Comparison of ENCODE assay signal across 10 cellular contexts in the genomic region with DNA sequence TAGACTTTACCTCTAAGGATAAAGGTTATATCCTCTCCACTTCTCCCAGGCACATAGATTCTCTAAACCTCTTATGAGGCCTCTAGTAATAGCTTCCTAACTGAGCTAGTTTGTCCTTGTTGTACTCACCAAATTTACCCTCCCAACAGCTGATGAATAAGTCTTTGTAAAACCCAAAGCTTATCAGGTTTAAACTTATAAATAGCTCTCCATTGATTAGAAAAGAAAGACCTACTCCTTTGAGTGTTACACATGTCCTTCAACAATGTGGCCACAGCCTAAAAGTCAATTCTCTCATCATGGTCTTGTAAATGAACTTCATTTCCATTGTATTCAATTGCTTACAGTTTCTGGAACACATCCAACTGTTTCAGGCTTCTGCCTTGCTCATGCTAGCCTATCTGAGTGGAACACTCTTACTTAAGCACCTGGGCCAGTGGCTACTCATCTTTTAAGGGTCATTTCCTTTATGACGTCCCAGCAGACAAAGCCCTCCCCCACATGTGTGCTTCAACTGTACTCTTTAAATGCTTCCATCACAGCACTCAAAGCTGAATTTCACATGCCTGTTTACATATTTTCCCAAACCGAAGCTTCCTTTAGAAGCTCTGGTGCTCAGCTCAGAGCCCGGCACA.
A peak's percentile ranks its signal among the peaks of the same experiment; 100 is the strongest.
DNase-seq lines count a peak whose midpoint lies in the region; TF ChIP-seq lines count a peak whose summit lies in the region.
"Had no signal": no experiment of that assay in that cellular context is flagged by ENCODE, and none has a peak within 500 bp of the region (broad histone marks: within the 10 kb centered on the region; RNA-seq: fewer than 3 reads in every experiment).

No MANE protein-coding gene starts in this region.

- DNase-seq in DMS79 treated with DMSO at 0.1 percent for 48 hours (lab: John Stamatoyannopoulos, UW) (peak; percentile 88), NCI-H2107 (lab: John Stamatoyannopoulos, UW) (peak; percentile 15), mammary epithelial cell (peak; percentile 11), mesenchymal stem cell (peak; percentile 75), mucosa of gallbladder (ENCODE audit: low spot score) (no peak), MM.1S (no peak), Caco-2 (no peak), 8988T (no peak)
- DNase-seq: activated CD4-positive, alpha-beta T cell treated with anti-CD3 and anti-CD28 coated beads, Interleukin-2, amount 50 U/mL, for 4 hours; GF-D8 had no signal

- no peak overlapping the region for H3K4ac ChIP-seq in mesenchymal stem cell (ENCODE audit: low read depth in 1 of 2, low read length in 2 of 2)

- intact Hi-C loops in mammary epithelial cell (cut with micrococcal nuclease): no loop called here
- intact Hi-C loops in Caco-2 (cut with micrococcal nuclease; ENCODE audit: unreplicated experiment): no loop called here

- dilution Hi-C loops in mammary epithelial cell (cut with HindIII; ENCODE audit: low sequenced_read_pairs): no loop called here

- no peak overlapping the region for H3K4me3 Mint-ChIP-seq in Caco-2 (ENCODE audit: unreplicated experiment)

- H3K79me1 ChIP-seq in mesenchymal stem cell (replicated peaks; ENCODE audit: low read length, poor library complexity, severe bottlenecking): peaks cover 12% of the 10 kb centered on the region

- H4K91ac ChIP-seq in mesenchymal stem cell (ENCODE audit: low read length): no peak overlapping the region

- H2AFZ ChIP-seq in mammary epithelial cell (ENCODE audit: low read depth, low read length) (no peak overlapping the region), mesenchymal stem cell (ENCODE audit: low read depth, low read length) (no peak overlapping the region), MM.1S (ENCODE audit: low read length) (no peak overlapping the region)

- H3K4me2 ChIP-seq in mammary epithelial cell (ENCODE audit: insufficient read depth, low read depth, low read length) (no peak overlapping the region), mesenchymal stem cell (ENCODE audit: low read length, poor library complexity, severe bottlenecking) (no peak overlapping the region), MM.1S (ENCODE audit: low read depth, low read length) (no peak overlapping the region)

- TF ChIP-seq CTCF in mammary epithelial cell (conservative IDR thresholded peaks at IDR 0.05 in 1 of 2, IDR thresholded peaks at IDR 0.05 in 1 of 2; ENCODE audit: extremely low read depth in 1 of 2, insufficient read depth in 1 of 2, low read depth in 1 of 2, low read length in 2 of 2) (no peak), MM.1S (IDR thresholded peaks at IDR 0.05; ENCODE audit: low read length) (no peak), Caco-2 (IDR thresholded peaks at IDR 0.05; ENCODE audit: insufficient read depth in 1 of 2, low read depth in 1 of 2, low read length in 1 of 2, severe bottlenecking in 1 of 2, unreplicated experiment in 1 of 2) (no peak)

- no peaks in the 10 kb centered on the region for H3K9me3 ChIP-seq in mammary epithelial cell (replicated peaks; ENCODE audit: insufficient read depth, low read length)
- H3K9me3 ChIP-seq in mesenchymal stem cell (ENCODE audit: control insufficient read depth, low read length): no peaks in the 10 kb centered on the region
- no peaks in the 10 kb centered on the region for H3K9me3 ChIP-seq in MM.1S (replicated peaks; ENCODE audit: insufficient read depth, low read length)
- H3K9me3 ChIP-seq in Caco-2: no peaks in the 10 kb centered on the region

- no peak overlapping the region for H3K18ac ChIP-seq in mesenchymal stem cell (ENCODE audit: low read depth in 1 of 2, low read length in 2 of 2)

- H2BK120ac ChIP-seq in mesenchymal stem cell (ENCODE audit: low read depth, low read length): no peak overlapping the region

- H3K9me2 ChIP-seq in MM.1S (replicated peaks; ENCODE audit: insufficient read depth, low read length): no peaks in the 10 kb centered on the region

- H3K27ac ChIP-seq in mammary epithelial cell (ENCODE audit: insufficient read depth, low read depth, low read length) (no peak overlapping the region), mesenchymal stem cell (ENCODE audit: low read length, poor library complexity, severe bottlenecking) (peak overlapping the region; percentile 76), MM.1S (ENCODE audit: low read length) (no peak overlapping the region)

- POLR2A ChIA-PET in Caco-2 (lab: Charles Lee): no interaction called here

- no peak overlapping the region for H3K23ac ChIP-seq in mesenchymal stem cell (ENCODE audit: low read length in 2 of 2)

- no peak overlapping the region for H3K4me3 ChIP-seq in mammary epithelial cell (replicated peaks in 1 of 3; ENCODE audit: insufficient read depth in 1 of 3, low read depth in 2 of 3, low read length in 3 of 3)
- H3K4me3 ChIP-seq in mesenchymal stem cell (ENCODE audit: insufficient read depth in 1 of 2, low read depth in 1 of 2, low read length in 2 of 2): no peak overlapping the region
- H3K4me3 ChIP-seq in MM.1S (ENCODE audit: low read length): no peak overlapping the region
- no peak overlapping the region for H3K4me3 ChIP-seq in Caco-2 (ENCODE audit: low read depth, low read length)

- H3K4me1 ChIP-seq in mammary epithelial cell (ENCODE audit: insufficient read depth, low read length) (no peaks in the 10 kb centered on the region), mesenchymal stem cell (ENCODE audit: control insufficient read depth, insufficient read depth, low read depth, low read length) (peaks cover 2% of the 10 kb centered on the region), MM.1S (ENCODE audit: low read length) (no peaks in the 10 kb centered on the region), Caco-2 (no peaks in the 10 kb centered on the region)

- H3K36me3 ChIP-seq in mammary epithelial cell (ENCODE audit: insufficient read depth, low read length) (no peaks in the 10 kb centered on the region), mesenchymal stem cell (ENCODE audit: control insufficient read depth in 1 of 2, insufficient read depth in 2 of 2, low read depth in 1 of 2, low read length in 2 of 2) (no peaks in the 10 kb centered on the region), MM.1S (replicated peaks; ENCODE audit: insufficient read depth, low read length) (no peaks in the 10 kb centered on the region), Caco-2 (ENCODE audit: control insufficient read depth, insufficient read depth, low read length) (no peaks in the 10 kb centered on the region)

- H2BK12ac ChIP-seq in mesenchymal stem cell (ENCODE audit: low read length in 2 of 2): no peak overlapping the region

- no peak overlapping the region for H3K27ac Mint-ChIP-seq in Caco-2 (ENCODE audit: unreplicated experiment)

- in situ Hi-C loops in mammary epithelial cell (cut with MboI; ENCODE audit: low sequenced_read_pairs in 2 of 2): no loop called here

- H3F3A ChIP-seq in MM.1S (ENCODE audit: insufficient read depth, low read length): no peaks in the 10 kb centered on the region

- H3K27me3 ChIP-seq in mammary epithelial cell (ENCODE audit: insufficient read depth, low read length) (no peaks in the 10 kb centered on the region), mesenchymal stem cell (ENCODE audit: control insufficient read depth in 1 of 2, insufficient read depth in 1 of 2, low read length in 2 of 2) (no peaks in the 10 kb centered on the region), MM.1S (replicated peaks; ENCODE audit: insufficient read depth, low read length) (no peaks in the 10 kb centered on the region), Caco-2 (replicated peaks; ENCODE audit: control insufficient read depth, insufficient read depth, low read length) (no peaks in the 10 kb centered on the region)

- H3K79me2 ChIP-seq in mammary epithelial cell (ENCODE audit: insufficient read depth, low read length) (no peaks in the 10 kb centered on the region), MM.1S (ENCODE audit: low read length) (no peaks in the 10 kb centered on the region)

- peaks cover 6% of the 10 kb centered on the region for H3K4me1 Mint-ChIP-seq in Caco-2 (ENCODE audit: low read depth, unreplicated experiment)

- H2AK5ac ChIP-seq in mesenchymal stem cell (ENCODE audit: low read length, severe bottlenecking): no peak overlapping the region

- H2BK15ac ChIP-seq in mesenchymal stem cell (ENCODE audit: low read depth, poor library complexity, severe bottlenecking): no peak overlapping the region

- BruUV-seq in mammary epithelial cell (replicated peaks; lab: Mats Ljungman, UMichigan): no TSS peak
- BruUV-seq in Caco-2 (replicated peaks; lab: Mats Ljungman, UMichigan): no TSS peak

- H3K14ac ChIP-seq in mesenchymal stem cell (ENCODE audit: low read length in 2 of 2): no peak overlapping the region

- H3K9ac ChIP-seq in mammary epithelial cell (ENCODE audit: insufficient read depth, low read length) (no peak overlapping the region), mesenchymal stem cell (ENCODE audit: low read length) (no peak overlapping the region), MM.1S (ENCODE audit: low read length) (no peak overlapping the region)

- no peaks in the 10 kb centered on the region for H3K9me3 Mint-ChIP-seq in Caco-2 (ENCODE audit: unreplicated experiment)

- H4K8ac ChIP-seq in mesenchymal stem cell (ENCODE audit: low read length): no peak overlapping the region

- H4K20me1 ChIP-seq in mammary epithelial cell (ENCODE audit: insufficient read depth, low read length) (no peaks in the 10 kb centered on the region), MM.1S (ENCODE audit: insufficient read depth, low read length) (no peaks in the 10 kb centered on the region)

- no peak overlapping the region for H2BK5ac ChIP-seq in mesenchymal stem cell (ENCODE audit: low read depth, low read length, poor library complexity, severe bottlenecking)

- CTCF ChIA-PET in mammary epithelial cell (lab: Charles Lee; ENCODE audit: low non-redundant PET): interaction anchor here (0.6 kb wide), 1 partner anchor 295 kb away, joined by 4 read pairs; no protein-coding TSS in a partner anchor
- CTCF ChIA-PET in Caco-2 (lab: Charles Lee): no interaction called here

- H3K36me3 Mint-ChIP-seq in Caco-2 (ENCODE audit: insufficient read depth, unreplicated experiment): no peaks in the 10 kb centered on the region

- H3K27me3 Mint-ChIP-seq in Caco-2 (ENCODE audit: insufficient read depth, unreplicated experiment): no peaks in the 10 kb centered on the region

- WGBS in mammary epithelial cell (ENCODE audit: low coverage, missing lambda C conversion rate): 85% methylated on average over 3 of the region's 3 CpGs
- 6% methylated on average over 3 of the region's 3 CpGs for WGBS in mesenchymal stem cell

Comparison
In these comparisons a context has a peak if more than half of its experiments do, and no peak if none do; other contexts are left out.
1. DNase-seq: peak in DMS79 treated with DMSO at 0.1 percent for 48 hours (single experiment), NCI-H2107 (single experiment), mammary epithelial cell (single experiment) and mesenchymal stem cell (single experiment); none in mucosa of gallbladder (single experiment), MM.1S (single experiment), Caco-2 (0 of 2) and 8988T (single experiment).